25 cellular contexts compared by ENCODE assay signal in genomic region chr5:139694556-139695182, GRCh38. TPM values are rescaled to one million over a fixed set of nuclear protein-coding genes. Genes with fewer than 3 reads are reported as not detected.
A peak's percentile ranks its signal among the peaks of the same experiment; 100 is the strongest.
DNase-seq lines count a peak whose midpoint lies in the region; ATAC-seq and TF ChIP-seq lines count a peak whose summit lies in the region.
"Had no signal": no experiment of that assay in that cellular context is flagged by ENCODE, and none has a peak within 500 bp of the region (broad histone marks: within the 10 kb centered on the region; RNA-seq: fewer than 3 reads in every experiment).

No MANE protein-coding gene starts in this region.

- no peak for TF ChIP-seq CTCF in dorsolateral prefrontal cortex (IDR thresholded peaks at IDR 0.05 in 54 of 56, conservative IDR thresholded peaks at IDR 0.05 in 2 of 56; ENCODE audit: low read depth in 1 of 56, partially characterized antibody in 56 of 56)
- TF ChIP-seq CTCF in testis (IDR thresholded peaks at IDR 0.05) = no peak

- no peaks in the 10 kb centered on the region for H3K36me3 Mint-ChIP-seq in activated naive CD4-positive, alpha-beta T cell treated with anti-CD3 and anti-CD28 coated beads, Interleukin-2, amount 50 U/mL, for 24 hours
- H3K36me3 Mint-ChIP-seq in activated naive CD4-positive, alpha-beta T cell treated with anti-CD3 and anti-CD28 coated beads, Interleukin-2, amount 50 U/mL, for 72 hours = no peaks in the 10 kb centered on the region
- no peaks in the 10 kb centered on the region for H3K36me3 Mint-ChIP-seq in stimulated activated effector memory CD8-positive, alpha-beta T cell treated with anti-CD3 and anti-CD28 coated beads, Interleukin-12 subunit alpha, Interleukin-12 subunit beta, amount 100 ng/mL, for 72 hours
- H3K36me3 Mint-ChIP-seq: CD8-positive, alpha-beta memory T cell; natural killer cell had no signal

- peaks cover 4% of the 10 kb centered on the region for H3K27me3 Mint-ChIP-seq in activated naive CD4-positive, alpha-beta T cell treated with anti-CD3 and anti-CD28 coated beads, Interleukin-2, amount 50 U/mL, for 24 hours

- H3K9me3 Mint-ChIP-seq in activated naive CD4-positive, alpha-beta T cell treated with anti-CD3 and anti-CD28 coated beads, Interleukin-2, amount 50 U/mL, for 24 hours = no peaks in the 10 kb centered on the region
- H3K9me3 Mint-ChIP-seq in activated naive CD4-positive, alpha-beta T cell treated with anti-CD3 and anti-CD28 coated beads, Interleukin-2, amount 50 U/mL, for 72 hours = no peaks in the 10 kb centered on the region
- no peaks in the 10 kb centered on the region for H3K9me3 Mint-ChIP-seq in stimulated activated effector memory CD8-positive, alpha-beta T cell treated with anti-CD3 and anti-CD28 coated beads, Interleukin-12 subunit alpha, Interleukin-12 subunit beta, amount 100 ng/mL, for 72 hours
- H3K9me3 Mint-ChIP-seq: activated T-cell treated with anti-CD3 and anti-CD28 coated beads, Interleukin-2, amount 50 U/mL, for 4 hours; CD8-positive, alpha-beta memory T cell; GM23338; natural killer cell; T-helper 2 cell treated with Interferon-gamma antibody and Interleukin-4, amounts not matched to agents 5 μg/mL and 100 μg/mL, for 36 hours had no signal

- H3K9me3 ChIP-seq in testis = no peaks in the 10 kb centered on the region

- H3K27me3 ChIP-seq in dorsolateral prefrontal cortex (no peaks in the 10 kb centered on the region), testis (no peaks in the 10 kb centered on the region)

- WGBS in testis, 2 donors = 67 to 82% methylated on average over 1 of the region's 1 CpG

- H3K4me3 ChIP-seq in dorsolateral prefrontal cortex (no peak overlapping the region), testis (no peak overlapping the region)
- H3K4me3 ChIP-seq: GM23338 had no signal

- intact Hi-C loops in dorsolateral prefrontal cortex (cut with DNase I) = loop anchor here (5.0 to 10.0 kb wide), 4 partner anchors 53 to 270 kb away; no protein-coding TSS in a partner anchor
- intact Hi-C loops in testis (cut with DNase I; ENCODE audit: low total_unique reads) = loop anchor here (10.0 kb wide), 1 partner anchor 60 kb away; no protein-coding TSS in a partner anchor

- H3K4me1 ChIP-seq in testis = peaks cover 44% of the 10 kb centered on the region

- peaks cover 20% of the 10 kb centered on the region for H3K4me1 Mint-ChIP-seq in activated naive CD4-positive, alpha-beta T cell treated with anti-CD3 and anti-CD28 coated beads, Interleukin-2, amount 50 U/mL, for 24 hours
- H3K4me1 Mint-ChIP-seq in stimulated activated effector memory CD8-positive, alpha-beta T cell treated with anti-CD3 and anti-CD28 coated beads, Interleukin-12 subunit alpha, Interleukin-12 subunit beta, amount 100 ng/mL, for 72 hours = peaks cover 34% of the 10 kb centered on the region

- H3K27ac ChIP-seq in dorsolateral prefrontal cortex (peak overlapping the region in 32 of 59 donors; percentile 2 to 94 (median 33)), testis (no peak overlapping the region)
- H3K27ac ChIP-seq: VCaP had no signal

- H3K27ac Mint-ChIP-seq in activated naive CD4-positive, alpha-beta T cell treated with anti-CD3 and anti-CD28 coated beads, Interleukin-2, amount 50 U/mL, for 24 hours = peak overlapping the region; percentile 46
- H3K27ac Mint-ChIP-seq in activated naive CD4-positive, alpha-beta T cell treated with anti-CD3 and anti-CD28 coated beads, Interleukin-2, amount 50 U/mL, for 72 hours = peak overlapping the region in 1 of 2 donors; percentile 13
- H3K27ac Mint-ChIP-seq in stimulated activated effector memory CD8-positive, alpha-beta T cell treated with anti-CD3 and anti-CD28 coated beads, Interleukin-12 subunit alpha, Interleukin-12 subunit beta, amount 100 ng/mL, for 72 hours = peak overlapping the region; percentile 52
- H3K27ac Mint-ChIP-seq: GM23338; T-helper 2 cell treated with Interferon-gamma antibody and Interleukin-4, amounts not matched to agents 5 μg/mL and 100 μg/mL, for 36 hours had no signal

- no peak overlapping the region for H3K4me3 Mint-ChIP-seq in activated naive CD4-positive, alpha-beta T cell treated with anti-CD3 and anti-CD28 coated beads, Interleukin-2, amount 50 U/mL, for 24 hours
- H3K4me3 Mint-ChIP-seq in stimulated activated effector memory CD8-positive, alpha-beta T cell treated with anti-CD3 and anti-CD28 coated beads, Interleukin-12 subunit alpha, Interleukin-12 subunit beta, amount 100 ng/mL, for 72 hours = no peak overlapping the region
- H3K4me3 Mint-ChIP-seq: activated T-cell treated with anti-CD3 and anti-CD28 coated beads, Interleukin-2, amount 50 U/mL, for 4 hours; B cell; CD8-positive, alpha-beta memory T cell; GM23338; T-helper 2 cell treated with Interferon-gamma antibody and Interleukin-4, amounts not matched to agents 5 μg/mL and 100 μg/mL, for 36 hours had no signal

- no peak for DNase-seq in activated naive CD4-positive, alpha-beta T cell treated with anti-CD3 and anti-CD28 coated beads, Interleukin-2, amount 50 U/mL, for 72 hours (ENCODE audit: low spot score in 2 of 2)
- DNase-seq in dorsolateral prefrontal cortex (no peak), myocyte (ENCODE audit: low read depth) (peak; percentile 52), NCI-H1930 (lab: John Stamatoyannopoulos, UW) (no peak), testis (no peak)
- DNase-seq in stimulated activated effector memory CD8-positive, alpha-beta T cell treated with anti-CD3 and anti-CD28 coated beads, Interleukin-12 subunit alpha, Interleukin-12 subunit beta, amount 100 ng/mL, for 72 hours (ENCODE audit: low spot score in 2 of 2) = no peak
- DNase-seq: 8988T; activated CD4-positive, alpha-beta T cell treated with anti-CD3 and anti-CD28 coated beads for 48 hours; activated naive CD4-positive, alpha-beta T cell; activated T-cell treated with anti-CD3 and anti-CD28 coated beads, Interleukin-2, amount 50 U/mL, for 4 hours; CD8-positive, alpha-beta memory T cell; cerebellar nuclear complex; GDM1; natural killer cell; NCI-H2029; NCI-H226; NCI-H748 treated with DMSO at 0.1 percent for 48 hours; substantia nigra had no signal

- ATAC-seq in activated naive CD4-positive, alpha-beta T cell treated with anti-CD3 and anti-CD28 coated beads, Interleukin-2, amount 50 U/mL, for 72 hours = no peak
- no peak for ATAC-seq in stimulated activated effector memory CD8-positive, alpha-beta T cell treated with anti-CD3 and anti-CD28 coated beads, Interleukin-12 subunit alpha, Interleukin-12 subunit beta, amount 100 ng/mL, for 72 hours
- no peak for ATAC-seq in HG02885 (IDR thresholded peaks at IDR 0.05; ENCODE audit: poor library complexity, unreplicated experiment)
- ATAC-seq: activated T-cell treated with anti-CD3 and anti-CD28 coated beads, Interleukin-2, amount 50 U/mL, for 4 hours; GM23338; left lobe of liver; natural killer cell had no signal

- no peak for TF ChIP-seq POLR2A in testis (IDR thresholded peaks at IDR 0.05)

- no peaks in the 10 kb centered on the region for H3K36me3 ChIP-seq in testis (ENCODE audit: low read depth, missing control alignments)

RNA-seq across cellular contexts. Expression of gene CXXC5, which starts 46.5 kb away (rescaled TPM):
- total RNA-seq in activated naive CD4-positive, alpha-beta T cell treated with anti-CD3 and anti-CD28 coated beads, Interleukin-2, amount 50 U/mL, for 72 hours = 1 to 10 TPM; 1.8 to 3.5 TPM
- total RNA-seq in dorsolateral prefrontal cortex = 100 to 1,000 TPM in 83 of 120 experiments, 10 to 100 TPM in 37; 79.1 to 229 (median 108) TPM
- 246 and 253 TPM in 2 replicates for total RNA-seq in myocyte
- 186 TPM for polyA plus RNA-seq in myocyte (2012)
- 10 to 100 TPM; 71.1 to 78.3 TPM for total RNA-seq in testis
- polyA plus RNA-seq in testis (ENCODE audit: insufficient read depth, low read depth, low replicate concordance) = 94.7 TPM

Comparison
In these comparisons a context has a peak if more than half of its experiments do, and no peak if none do; other contexts are left out.
1. H3K27ac ChIP-seq: peak in dorsolateral prefrontal cortex (32 of 59); none in testis (0 of 2).
2. RNA of gene CXXC5, which starts 46.5 kb away (total RNA-seq): 246 to 253 TPM in myocyte, 79.1 to 229 TPM in dorsolateral prefrontal cortex and 71.1 to 78.3 TPM in testis; 1.8 to 3.5 TPM in activated naive CD4-positive, alpha-beta T cell treated with anti-CD3 and anti-CD28 coated beads, Interleukin-2, amount 50 U/mL, for 72 hours; every median in the first group is over 10 times any median in the second.